ENCODE assay signal across 1 cellular context in the genomic region with DNA sequence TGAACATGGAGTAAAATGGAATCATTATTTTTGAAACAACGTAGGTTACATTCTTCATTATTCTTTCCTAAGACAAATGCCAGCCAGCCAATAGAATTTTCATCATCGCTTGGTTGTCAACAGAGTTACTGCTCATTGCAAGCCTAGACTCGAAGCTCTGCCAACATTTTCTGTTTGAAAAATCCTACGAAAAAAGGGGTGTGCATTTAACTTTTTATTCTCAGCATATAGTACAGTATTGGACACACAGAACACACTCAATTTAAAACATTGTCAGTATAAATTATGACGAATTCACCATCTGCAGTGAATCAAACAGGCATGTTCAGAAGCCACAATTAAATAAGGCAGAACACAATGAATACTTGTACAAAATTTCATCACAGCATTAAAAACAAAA.
TF ChIP-seq lines count a peak whose summit lies in the region.

No MANE protein-coding gene starts in this region.

TF ChIP-seq in SK-N-SH treated with all-trans-retinoic acid at 6 μM for 48 hours, 23 proteins besides CTCF, POLR2A, EP300 and RAD21 (continued from another document):
- TF ChIP-seq, protein P1, sequence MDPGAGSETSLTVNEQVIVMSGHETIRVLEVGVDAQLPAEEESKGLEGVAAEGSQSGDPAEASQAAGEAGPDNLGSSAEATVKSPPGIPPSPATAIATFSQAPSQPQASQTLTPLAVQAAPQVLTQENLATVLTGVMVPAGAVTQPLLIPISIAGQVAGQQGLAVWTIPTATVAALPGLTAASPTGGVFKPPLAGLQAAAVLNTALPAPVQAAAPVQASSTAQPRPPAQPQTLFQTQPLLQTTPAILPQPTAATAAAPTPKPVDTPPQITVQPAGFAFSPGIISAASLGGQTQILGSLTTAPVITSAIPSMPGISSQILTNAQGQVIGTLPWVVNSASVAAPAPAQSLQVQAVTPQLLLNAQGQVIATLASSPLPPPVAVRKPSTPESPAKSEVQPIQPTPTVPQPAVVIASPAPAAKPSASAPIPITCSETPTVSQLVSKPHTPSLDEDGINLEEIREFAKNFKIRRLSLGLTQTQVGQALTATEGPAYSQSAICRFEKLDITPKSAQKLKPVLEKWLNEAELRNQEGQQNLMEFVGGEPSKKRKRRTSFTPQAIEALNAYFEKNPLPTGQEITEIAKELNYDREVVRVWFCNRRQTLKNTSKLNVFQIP (CRISPR knock-in tag; IDR thresholded peaks at IDR 0.05; ENCODE audit: borderline replicate concordance, low read depth): no peak
- TF ChIP-seq ZC3H10 (CRISPR knock-in tag; IDR thresholded peaks at IDR 0.05): no peak
- TF ChIP-seq ISL1 (CRISPR knock-in tag; IDR thresholded peaks at IDR 0.05): no peak
- TF ChIP-seq, protein P2, sequence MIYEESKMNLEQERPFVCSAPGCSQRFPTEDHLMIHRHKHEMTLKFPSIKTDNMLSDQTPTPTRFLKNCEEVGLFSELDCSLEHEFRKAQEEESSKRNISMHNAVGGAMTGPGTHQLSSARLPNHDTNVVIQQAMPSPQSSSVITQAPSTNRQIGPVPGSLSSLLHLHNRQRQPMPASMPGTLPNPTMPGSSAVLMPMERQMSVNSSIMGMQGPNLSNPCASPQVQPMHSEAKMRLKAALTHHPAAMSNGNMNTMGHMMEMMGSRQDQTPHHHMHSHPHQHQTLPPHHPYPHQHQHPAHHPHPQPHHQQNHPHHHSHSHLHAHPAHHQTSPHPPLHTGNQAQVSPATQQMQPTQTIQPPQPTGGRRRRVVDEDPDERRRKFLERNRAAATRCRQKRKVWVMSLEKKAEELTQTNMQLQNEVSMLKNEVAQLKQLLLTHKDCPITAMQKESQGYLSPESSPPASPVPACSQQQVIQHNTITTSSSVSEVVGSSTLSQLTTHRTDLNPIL (CRISPR knock-in tag; IDR thresholded peaks at IDR 0.05; ENCODE audit: low read depth): no peak
- no peak for TF ChIP-seq SNAI2 (CRISPR knock-in tag; IDR thresholded peaks at IDR 0.05)
- no peak for TF ChIP-seq ZNF8 (CRISPR knock-in tag; IDR thresholded peaks at IDR 0.05)
- TF ChIP-seq RARB (CRISPR knock-in tag; IDR thresholded peaks at IDR 0.05): no peak
TF ChIP-seq in SK-N-SH treated with all-trans-retinoic acid at 6 μM for 48 hours: peak in this region for 0.
